ENCODE assay signal across 19 cellular contexts in genomic region chr13:98020271-98020670, GRCh38.
A peak's percentile ranks its signal among the peaks of the same experiment; 100 is the strongest.
DNase-seq lines count a peak whose midpoint lies in the region; ATAC-seq, FAIRE-seq and TF ChIP-seq lines count a peak whose summit lies in the region.
"Had no signal": no experiment of that assay in that cellular context is flagged by ENCODE, and none has a peak within 500 bp of the region (broad histone marks: within the 10 kb centered on the region; RNA-seq: fewer than 3 reads in every experiment).

No MANE protein-coding gene starts in this region.

- H3K4me1 ChIP-seq in GM23248 (ENCODE audit: insufficient read depth), result peaks cover 28% of the 10 kb centered on the region
- no peaks in the 10 kb centered on the region for H3K4me1 ChIP-seq in right lobe of liver

- no peak overlapping the region for H2AFZ ChIP-seq in GM23248
- H2AFZ ChIP-seq: PC-9 had no signal

- no peak for ATAC-seq in right lobe of liver
- ATAC-seq in GM18502 (IDR thresholded peaks at IDR 0.05; ENCODE audit: poor library complexity, unreplicated experiment), result no peak
- ATAC-seq: CD8-positive, alpha-beta T cell; HCT116 had no signal

- no peak for TF ChIP-seq POLR2A in right lobe of liver (IDR thresholded peaks at IDR 0.05)

- H3K79me2 ChIP-seq in GM23248 (ENCODE audit: insufficient read depth), result peaks cover 21% of the 10 kb centered on the region

- H3K9ac ChIP-seq in GM23248, result no peak overlapping the region

- H3F3A ChIP-seq in GM23248 (ENCODE audit: insufficient read depth), result peaks cover 36% of the 10 kb centered on the region

- peak overlapping the region; percentile 19 for H3K27ac ChIP-seq in GM23248
- no peak overlapping the region for H3K27ac ChIP-seq in right lobe of liver
- H3K27ac ChIP-seq: C4-2B, PC-9 had no signal

- no peak for TF ChIP-seq CTCF in right lobe of liver (IDR thresholded peaks at IDR 0.05)

- no peaks in the 10 kb centered on the region for H3K27me3 ChIP-seq in GM23248 (replicated peaks; ENCODE audit: insufficient read depth)
- no peaks in the 10 kb centered on the region for H3K27me3 ChIP-seq in right lobe of liver

- DNase-seq in GM23248, result peak; percentile 58
- DNase-seq in RKO (ENCODE audit: low spot score), result peak; percentile 26
- DNase-seq in iris pigment epithelial cell (ENCODE audit: low read depth), result peak; percentile 26
- DNase-seq in RCC 7860 (ENCODE audit: low spot score), result no peak
- no peak for DNase-seq in right lobe of liver
- DNase-seq in NCI-H526 (lab: John Stamatoyannopoulos, UW), result no peak
- DNase-seq: CD8-positive, alpha-beta T cell; DMS 273 treated with DMSO at 0.1 percent for 48 hours; DMS79 treated with DMSO at 0.1 percent for 48 hours; GOT3; Kasumi-1; NCI-H2029 treated with DMSO at 0.1 percent for 48 hours; NCI-H446 treated with DMSO at 0.1 percent for 48 hours; NCI-H526 treated with DMSO at 0.1 percent for 48 hours; PC-9; SHP77 treated with DMSO at 0.1 percent for 48 hours had no signal

- intact Hi-C loops in right lobe of liver (cut with DNase I), result no loop called here

- no peaks in the 10 kb centered on the region for H3K9me2 ChIP-seq in GM23248 (ENCODE audit: insufficient read depth)

- in situ Hi-C loops in GM23248 (cut with MboI), result no loop called here

- H4K20me1 ChIP-seq in GM23248 (ENCODE audit: insufficient read depth), result no peaks in the 10 kb centered on the region

- no peak for FAIRE-seq in RCC 7860 (lab: Jason Lieb, UNC)

- H3K36me3 ChIP-seq in GM23248 (ENCODE audit: low read depth) (peaks cover 83% of the 10 kb centered on the region), right lobe of liver (peaks cover 10 to 61% (median 34%) of the 10 kb centered on the region in 4 donors)

- WGBS in GM23248 (ENCODE audit: low coverage in 1 of 2, low lambda C conversion rate in 2 of 2, missing lambda C conversion rate in 2 of 2), 2 experiments, result 58 to 66% methylated on average over 3 of the region's 3 CpGs
- 83% methylated on average over 3 of the region's 3 CpGs for WGBS in right lobe of liver (ENCODE audit: insufficient coverage, low coverage, low lambda C conversion rate, missing lambda C conversion rate)

- no peak overlapping the region for H3K4me3 ChIP-seq in GM23248
- H3K4me3 ChIP-seq in right lobe of liver, result no peak overlapping the region
- H3K4me3 ChIP-seq: PC-9 had no signal

- H3K9me3 ChIP-seq in GM23248 (ENCODE audit: low read depth), result no peaks in the 10 kb centered on the region
- H3K9me3 ChIP-seq in right lobe of liver, result no peaks in the 10 kb centered on the region

- no peak overlapping the region for H3K4me2 ChIP-seq in GM23248 (ENCODE audit: unreplicated experiment)
- H3K4me2 ChIP-seq: PC-9 had no signal

Comparison
In these comparisons a context has a peak if more than half of its experiments do, and no peak if none do; other contexts are left out.
1. DNase-seq: peak in GM23248 (single experiment), RKO (single experiment) and iris pigment epithelial cell (single experiment); none in RCC 7860 (single experiment), right lobe of liver (0 of 3) and NCI-H526 (0 of 2).